Comparison of ENCODE assay signal across 20 cellular contexts in the genomic region with DNA sequence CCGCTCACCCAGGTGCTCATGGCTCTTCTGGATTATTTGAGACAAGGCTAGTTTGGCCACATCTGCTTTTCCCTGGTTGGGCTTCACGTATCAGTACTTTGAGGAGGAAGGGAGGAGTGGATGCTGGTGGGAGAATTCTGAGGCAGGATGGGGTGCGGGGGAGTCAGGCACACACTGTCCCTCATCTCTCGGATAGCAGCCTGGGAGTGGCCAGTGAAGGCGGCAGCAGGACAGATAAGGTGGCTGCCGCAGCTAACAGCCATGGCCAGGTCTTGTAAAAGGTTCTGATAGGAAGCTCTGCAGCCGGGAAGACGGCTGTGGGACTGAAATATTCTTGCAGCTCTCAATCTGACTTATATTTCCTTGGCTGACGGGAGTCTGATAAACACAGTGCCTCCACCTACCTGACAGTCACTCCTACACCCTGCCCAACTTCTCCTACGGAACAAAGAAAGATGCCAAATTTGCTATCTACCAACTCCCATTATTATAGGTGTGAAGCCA.
"Had no signal": no experiment of that assay in that cellular context is flagged by ENCODE, and none has a peak within 500 bp of the region (broad histone marks: within the 10 kb centered on the region; RNA-seq: fewer than 3 reads in every experiment).

No MANE protein-coding gene starts in this region.

- H3K9me3 ChIP-seq: ascending aorta, esophagus muscularis mucosa, gastroesophageal sphincter, heart right ventricle, lower lobe of right lung, tibial artery, uterus had no signal

- H3K27ac Mint-ChIP-seq: activated CD4-positive, alpha-beta T cell treated with anti-CD3 and anti-CD28 coated beads, Interleukin-2, amount 10 ng/mL, durations not matched to agents 7 days and 5 days; natural killer cell had no signal

- ATAC-seq: activated T-cell treated with anti-CD3 and anti-CD28 coated beads, Interleukin-2, amount 50 U/mL, for 4 hours; gastroesophageal sphincter; lower lobe of right lung; natural killer cell had no signal

- H3K27me3 Mint-ChIP-seq: activated CD4-positive, alpha-beta T cell treated with anti-CD3 and anti-CD28 coated beads, Interleukin-2, amount 10 ng/mL, durations not matched to agents 7 days and 5 days had no signal

- H3K4me1 Mint-ChIP-seq: activated CD4-positive, alpha-beta T cell treated with anti-CD3 and anti-CD28 coated beads, Interleukin-2, amount 10 ng/mL, durations not matched to agents 7 days and 5 days; natural killer cell had no signal

- DNase-seq: activated CD4-positive, alpha-beta T cell treated with anti-CD3 and anti-CD28 coated beads, Interleukin-2, amount 10 ng/mL, durations not matched to agents 7 days and 5 days; activated CD8-positive, alpha-beta memory T cell treated with anti-CD3 and anti-CD28 coated beads, Interleukin-2, amount 50 U/mL, for 4 hours; activated effector memory CD4-positive, alpha-beta T cell treated with anti-CD3 and anti-CD28 coated beads, Interleukin-2, amount 50 U/mL, for 16 hours; activated naive CD4-positive, alpha-beta T cell treated with anti-CD3 and anti-CD28 coated beads, Interleukin-2, amount 50 U/mL, for 16 hours; activated T-cell treated with anti-CD3 and anti-CD28 coated beads, Interleukin-2, amount 50 U/mL, for 4 hours; effector memory CD4-positive, alpha-beta T cell; heart right ventricle; kidney glomerular epithelial cell; lower lobe of right lung; natural killer cell; stimulated activated CD4-positive, alpha-beta T cell treated with anti-CD3 and anti-CD28 coated beads, Interleukin-12 subunit alpha, Interleukin-12 subunit beta, amount 100 ng/mL, for 4 hours; stimulated activated CD4-positive, alpha-beta T cell treated with anti-CD3 and anti-CD28 coated beads, Interleukin-1b, Interleukin-23, amount 100 ng/mL, for 48 hours; stimulated activated CD8-positive, alpha-beta memory T cell treated with anti-CD3 and anti-CD28 coated beads, Interleukin-4, amount 100 ng/mL, for 48 hours; stimulated activated naive CD4-positive, alpha-beta T cell; tibial artery had no signal

- H3K4me1 ChIP-seq: ascending aorta, esophagus muscularis mucosa, gastroesophageal sphincter, lower lobe of right lung, tibial artery, uterus had no signal

- H3K4me3 ChIP-seq: ascending aorta, esophagus muscularis mucosa, gastroesophageal sphincter, heart right ventricle, lower lobe of right lung, SK-N-MC, tibial artery, uterus had no signal

- H3K27ac ChIP-seq: ascending aorta, esophagus muscularis mucosa, gastroesophageal sphincter, heart right ventricle, lower lobe of right lung, SK-N-MC, tibial artery, uterus had no signal

- H3K4me3 Mint-ChIP-seq: activated CD4-positive, alpha-beta T cell treated with anti-CD3 and anti-CD28 coated beads, Interleukin-2, amount 10 ng/mL, durations not matched to agents 7 days and 5 days; activated T-cell treated with anti-CD3 and anti-CD28 coated beads, Interleukin-2, amount 50 U/mL, for 4 hours; natural killer cell had no signal

- H3K9me3 Mint-ChIP-seq: activated CD4-positive, alpha-beta T cell treated with anti-CD3 and anti-CD28 coated beads, Interleukin-2, amount 10 ng/mL, durations not matched to agents 7 days and 5 days; activated T-cell treated with anti-CD3 and anti-CD28 coated beads, Interleukin-2, amount 50 U/mL, for 4 hours; natural killer cell had no signal

- H3K36me3 Mint-ChIP-seq: natural killer cell had no signal

- H3K27me3 ChIP-seq: ascending aorta, esophagus muscularis mucosa, gastroesophageal sphincter, heart right ventricle, tibial artery, uterus had no signal

- H3K36me3 ChIP-seq: heart right ventricle, lower lobe of right lung, uterus had no signal
